ENCODE assay signal across 8 cellular contexts in the genomic region with DNA sequence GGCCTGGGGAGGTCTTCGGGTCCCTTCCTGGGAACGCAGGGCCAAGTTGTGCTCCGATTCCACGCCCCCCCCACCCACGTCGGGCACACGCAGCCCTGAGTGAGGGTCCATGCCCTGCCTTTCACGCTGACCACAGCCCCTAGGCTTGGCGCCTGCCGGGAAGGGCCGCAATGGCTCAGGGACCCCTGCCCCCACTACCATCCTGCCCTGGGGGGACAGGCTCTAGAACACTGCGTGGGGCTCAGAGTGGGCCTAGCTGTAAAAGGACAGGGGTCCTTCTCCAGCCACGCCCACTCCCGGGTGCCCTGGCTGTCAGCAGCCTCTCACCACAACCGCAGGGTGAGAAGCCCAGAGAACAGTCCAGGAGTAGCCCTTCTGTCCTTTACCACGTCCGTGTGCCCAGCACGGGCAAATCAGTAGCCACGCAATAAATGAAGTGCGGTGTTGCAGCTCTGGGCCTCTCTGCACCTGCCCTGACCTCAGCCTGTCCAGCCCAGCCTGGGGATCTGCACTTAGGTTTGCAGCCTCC. TPM values are rescaled to one million over a fixed set of nuclear protein-coding genes. Genes with fewer than 3 reads are reported as not detected.
DNase-seq lines count a peak whose midpoint lies in the region; ATAC-seq and TF ChIP-seq lines count a peak whose summit lies in the region.

No MANE protein-coding gene starts in this region.

- no peaks in the 10 kb centered on the region for H3K27me3 ChIP-seq in SJCRH30

- DNase-seq in SJCRH30 = no peak
- no peak for DNase-seq in fibroblast of pulmonary artery (ENCODE audit: low read depth)
- no peak for DNase-seq in progenitor cell of endocrine pancreas (ENCODE audit: low spot score, unreplicated experiment)
- no peak for DNase-seq in kidney glomerular epithelial cell (lab: John Stamatoyannopoulos, UW)
- no peak for DNase-seq in LoVo (ENCODE audit: low spot score)

- ATAC-seq in HG03175 (IDR thresholded peaks at IDR 0.05; ENCODE audit: unreplicated experiment) (no peak), HG02852 (IDR thresholded peaks at IDR 0.05; ENCODE audit: unreplicated experiment) (no peak)

- H3K36me3 Mint-ChIP-seq in progenitor cell of endocrine pancreas (ENCODE audit: insufficient read depth) = no peaks in the 10 kb centered on the region

- TF ChIP-seq CTCF in fibroblast of pulmonary artery (IDR thresholded peaks at IDR 0.05; ENCODE audit: low read length, missing control alignments) = no peak
- no peak for TF ChIP-seq CTCF in progenitor cell of endocrine pancreas (IDR thresholded peaks at IDR 0.05; ENCODE audit: unreplicated experiment)

- H3K27me3 Mint-ChIP-seq in progenitor cell of endocrine pancreas = peaks cover 48% of the 10 kb centered on the region

- peak overlapping the region; percentile 77 for H3K27ac Mint-ChIP-seq in progenitor cell of endocrine pancreas

- H3K4me3 Mint-ChIP-seq in progenitor cell of endocrine pancreas (ENCODE audit: low read depth) = peak overlapping the region; percentile 75

- H3K4me1 ChIP-seq in SJCRH30 = peaks cover 34% of the 10 kb centered on the region

- H3K9me3 Mint-ChIP-seq in progenitor cell of endocrine pancreas (ENCODE audit: low read depth) = no peaks in the 10 kb centered on the region

- H3K4me1 Mint-ChIP-seq in progenitor cell of endocrine pancreas (ENCODE audit: low read depth) = peaks cover 10% of the 10 kb centered on the region

- peak overlapping the region; percentile 55; the same call in 1 of the 2 replicates for H3K4me3 ChIP-seq in GM08714 (ENCODE audit: low read length)
- H3K4me3 ChIP-seq in SJCRH30 = peak overlapping the region; percentile 62
- H3K4me3 ChIP-seq in fibroblast of pulmonary artery (replicated peaks; ENCODE audit: low read depth, low read length) = peak overlapping the region; percentile 41

- no peaks in the 10 kb centered on the region for H3K9me3 ChIP-seq in SJCRH30 (replicated peaks)

- H3K27ac ChIP-seq in SJCRH30 = no peak overlapping the region

- no peaks in the 10 kb centered on the region for H3K36me3 ChIP-seq in SJCRH30

RNA-seq across cellular contexts. Expression of gene GPR68, which starts 9.4 kb away (rescaled TPM):
- 0.18 TPM in 1 of 2 replicates, not detected in the other for total RNA-seq in SJCRH30 (2014; rRNA removed; shearing (Covaris generic))
- total RNA-seq in progenitor cell of endocrine pancreas = 0.31 and 0.87 TPM in 2 replicates
